Comparison of ENCODE assay signal across 24 cellular contexts in genomic region chr2:191259001-191259400, GRCh38.
"Had no signal": no experiment of that assay in that cellular context is flagged by ENCODE, and none has a peak within 500 bp of the region (broad histone marks: within the 10 kb centered on the region; RNA-seq: fewer than 3 reads in every experiment).

No MANE protein-coding gene starts in this region.

- H3K36me3 Mint-ChIP-seq: memory B cell; naive thymus-derived CD4-positive, alpha-beta T cell; natural killer cell treated with Interleukin-12 subunit alpha and Interleukin-12 subunit beta and Interleukin-15 and Interleukin-18, amount 100 ng/mL, for 72 hours; stimulated activated effector memory CD8-positive, alpha-beta T cell treated with anti-CD3 and anti-CD28 coated beads, Interleukin-12 subunit alpha, Interleukin-12 subunit beta, amount 100 ng/mL, for 72 hours had no signal

- H3K4me3 Mint-ChIP-seq: memory B cell; naive thymus-derived CD4-positive, alpha-beta T cell; natural killer cell treated with Interleukin-12 subunit alpha and Interleukin-12 subunit beta and Interleukin-15 and Interleukin-18, amount 100 ng/mL, for 72 hours; stimulated activated effector memory CD8-positive, alpha-beta T cell treated with anti-CD3 and anti-CD28 coated beads, Interleukin-12 subunit alpha, Interleukin-12 subunit beta, amount 100 ng/mL, for 72 hours; stimulated activated naive CD8-positive, alpha-beta T cell treated with anti-CD3 and anti-CD28 coated beads, Interleukin-15, Interleukin-2, amounts not matched to agents 100 ng/mL and 50 ng/mL, for 24 hours; type B pancreatic cell had no signal

- H3K9me3 Mint-ChIP-seq: memory B cell; natural killer cell treated with Interleukin-12 subunit alpha and Interleukin-12 subunit beta and Interleukin-15 and Interleukin-18, amount 100 ng/mL, for 72 hours; stimulated activated effector memory CD8-positive, alpha-beta T cell treated with anti-CD3 and anti-CD28 coated beads, Interleukin-12 subunit alpha, Interleukin-12 subunit beta, amount 100 ng/mL, for 72 hours; stimulated activated naive CD8-positive, alpha-beta T cell treated with anti-CD3 and anti-CD28 coated beads, Interleukin-15, Interleukin-2, amounts not matched to agents 100 ng/mL and 50 ng/mL, for 24 hours; type B pancreatic cell had no signal

- H3K27me3 Mint-ChIP-seq: memory B cell; stimulated activated naive CD8-positive, alpha-beta T cell treated with anti-CD3 and anti-CD28 coated beads, Interleukin-15, Interleukin-2, amounts not matched to agents 100 ng/mL and 50 ng/mL, for 24 hours; type B pancreatic cell had no signal

- H3K4me1 ChIP-seq: prostate gland, spleen, uterus had no signal

- H3K27ac Mint-ChIP-seq: memory B cell; naive thymus-derived CD4-positive, alpha-beta T cell; natural killer cell treated with Interleukin-12 subunit alpha and Interleukin-12 subunit beta and Interleukin-15 and Interleukin-18, amount 100 ng/mL, for 72 hours; stimulated activated effector memory CD8-positive, alpha-beta T cell treated with anti-CD3 and anti-CD28 coated beads, Interleukin-12 subunit alpha, Interleukin-12 subunit beta, amount 100 ng/mL, for 72 hours; stimulated activated naive CD8-positive, alpha-beta T cell treated with anti-CD3 and anti-CD28 coated beads, Interleukin-15, Interleukin-2, amounts not matched to agents 100 ng/mL and 50 ng/mL, for 24 hours had no signal

- DNase-seq: islet precursor cell; left ventricle myocardium inferior; midbrain; mucosa of descending colon; naive thymus-derived CD4-positive, alpha-beta T cell; ovary; retina; right cardiac atrium; small intestine; spleen; stimulated activated CD4-positive, alpha-beta T cell treated with anti-CD3 and anti-CD28 coated beads, Interleukin-4, amount 100 ng/mL, for 24 hours; stimulated activated naive CD4-positive, alpha-beta T cell; tibial artery; uterus had no signal

- H3K27ac ChIP-seq: left ventricle myocardium inferior, ovary, prostate gland, spleen, suprapubic skin, thoracic aorta, tibial artery, uterus had no signal

- H3K4me3 ChIP-seq: left ventricle myocardium inferior, lung, mucosa of descending colon, ovary, prostate gland, spleen, suprapubic skin, thoracic aorta, tibial artery, uterus had no signal

- H3K27me3 ChIP-seq: ovary, spleen, suprapubic skin, tibial artery, uterus had no signal

- H3K4me1 Mint-ChIP-seq: memory B cell; naive thymus-derived CD4-positive, alpha-beta T cell; stimulated activated effector memory CD8-positive, alpha-beta T cell treated with anti-CD3 and anti-CD28 coated beads, Interleukin-12 subunit alpha, Interleukin-12 subunit beta, amount 100 ng/mL, for 72 hours had no signal

- H3K9me3 ChIP-seq: left ventricle myocardium inferior, mucosa of descending colon, ovary, prostate gland, spleen, suprapubic skin, thoracic aorta, tibial artery, uterus had no signal

- ATAC-seq: mucosa of descending colon; naive thymus-derived CD4-positive, alpha-beta T cell; natural killer cell treated with Interleukin-12 subunit alpha and Interleukin-12 subunit beta and Interleukin-15 and Interleukin-18, amount 100 ng/mL, for 72 hours; right cardiac atrium; sciatic nerve; stimulated activated effector memory CD8-positive, alpha-beta T cell treated with anti-CD3 and anti-CD28 coated beads, Interleukin-12 subunit alpha, Interleukin-12 subunit beta, amount 100 ng/mL, for 72 hours had no signal

- H3K36me3 ChIP-seq: left ventricle myocardium inferior, ovary, prostate gland, spleen, suprapubic skin, thoracic aorta, tibial artery, uterus had no signal
